ENCODE assay signal across 9 cellular contexts in the genomic region with DNA sequence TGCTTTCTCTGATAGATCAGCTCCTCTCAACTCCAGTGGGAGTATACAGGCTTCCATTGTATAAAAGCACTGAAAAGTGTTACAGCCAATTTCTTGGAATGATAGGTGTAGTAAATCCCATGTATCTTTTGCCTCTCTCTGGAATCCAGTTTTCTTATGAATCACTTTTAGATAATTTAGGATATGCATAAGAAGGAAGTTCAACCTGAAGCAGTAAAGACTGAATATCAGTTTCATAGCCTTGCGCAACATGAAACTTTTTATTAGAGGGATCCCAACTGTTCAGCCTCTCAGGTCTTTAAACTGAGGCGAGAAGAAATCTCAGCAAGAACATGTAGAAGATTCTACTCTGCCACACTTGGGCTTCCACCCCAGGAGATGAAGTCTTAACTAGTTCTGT.
"Had no signal": no experiment of that assay in that cellular context is flagged by ENCODE, and none has a peak within 500 bp of the region (broad histone marks: within the 10 kb centered on the region; RNA-seq: fewer than 3 reads in every experiment).

No MANE protein-coding gene starts in this region.

- ATAC-seq: K562 had no signal

- H2AFZ ChIP-seq: GM23248 had no signal

- DNase-seq: GM23248, GOT3, H9, HCEC 1CT, KG1 had no signal

- H3K27ac ChIP-seq: GM23248, HL-60 had no signal

- H3K4me3 ChIP-seq: GM23248, K562 had no signal

- H3K9ac ChIP-seq: GM23248 had no signal

- FAIRE-seq: H54, HTR-8/SVneo, K562 had no signal
